Comparison of ENCODE assay signal across 11 cellular contexts in the genomic region with DNA sequence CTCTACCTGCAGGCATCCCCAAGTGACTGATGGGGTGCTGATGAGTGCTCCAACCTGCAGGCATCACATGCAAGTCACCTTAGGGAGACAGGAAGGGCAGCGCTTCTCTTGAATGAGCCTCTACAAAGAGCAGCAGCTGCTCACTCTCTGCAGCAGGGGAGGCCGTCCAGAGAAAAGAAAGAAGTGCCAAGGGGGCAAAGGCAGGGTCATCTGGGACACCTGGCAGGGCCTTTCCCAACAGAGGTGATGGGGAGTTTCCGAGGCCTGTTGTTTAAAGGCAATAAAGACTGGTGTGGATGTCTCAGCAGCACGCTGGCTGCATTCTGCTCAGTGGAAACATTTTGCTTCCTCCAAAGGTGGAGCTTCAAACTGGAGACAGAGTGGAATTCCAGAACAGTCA.
DNase-seq lines count a peak whose midpoint lies in the region; ATAC-seq and TF ChIP-seq lines count a peak whose summit lies in the region.
"Had no signal": no experiment of that assay in that cellular context is flagged by ENCODE, and none has a peak within 500 bp of the region (broad histone marks: within the 10 kb centered on the region; RNA-seq: fewer than 3 reads in every experiment).

No MANE protein-coding gene starts in this region.

- no peak overlapping the region for H3K4me3 ChIP-seq in Peyer's patch
- no peak overlapping the region for H3K4me3 ChIP-seq in esophagus squamous epithelium
- H3K4me3 ChIP-seq in thyroid gland (replicated peaks in 1 of 3) = no peak overlapping the region
- H3K4me3 ChIP-seq: BLaER1 treated with 17β-estradiol and CSF1 and Interleukin-3, amounts not matched to agents 10 nM and 100 nM had no signal

- TF ChIP-seq POLR2A in Peyer's patch (IDR thresholded peaks at IDR 0.05) (no peak), esophagus squamous epithelium (IDR thresholded peaks at IDR 0.05) (no peak), thyroid gland (IDR thresholded peaks at IDR 0.05) (no peak)

- H3K4me1 ChIP-seq in Peyer's patch (peaks cover 0 to 88% (median 32%) of the 10 kb centered on the region in 4 donors), esophagus squamous epithelium (peaks cover 3 to 66% (median 24%) of the 10 kb centered on the region in 3 donors), thyroid gland (peaks cover 48 to 71% of the 10 kb centered on the region in 2 donors)

- peak overlapping the region; percentile 61 to 88 (median 68) for H3K27ac ChIP-seq in Peyer's patch
- peak overlapping the region in 3 of 4 donors; percentile 47 to 65 (median 48) for H3K27ac ChIP-seq in esophagus squamous epithelium
- H3K27ac ChIP-seq in thyroid gland = peak overlapping the region in 2 of 3 donors; percentile 8 to 84
- H3K27ac ChIP-seq: BLaER1 treated with 17β-estradiol and CSF1 and Interleukin-3, amounts not matched to agents 10 nM and 100 nM had no signal

- WGBS in esophagus squamous epithelium, 2 donors = 64 to 86% methylated on average over 2 to 4 of the region's 4 CpGs
- 57 to 63% methylated on average over 4 of the region's 4 CpGs for WGBS in thyroid gland, 2 donors

- intact Hi-C loops in esophagus squamous epithelium (cut with DNase I) (no loop called here), thyroid gland (cut with DNase I) (no loop called here)

- no peak for ATAC-seq in GM19328 (IDR thresholded peaks at IDR 0.05; ENCODE audit: unreplicated experiment)
- no peak for ATAC-seq in GM19395 (IDR thresholded peaks at IDR 0.05; ENCODE audit: unreplicated experiment)

- H3K36me3 ChIP-seq in Peyer's patch (peaks cover 0 to 10% (median 0%) of the 10 kb centered on the region in 3 donors), esophagus squamous epithelium (peaks cover 0 to 22% (median 0%) of the 10 kb centered on the region in 3 donors), thyroid gland (no peaks in the 10 kb centered on the region)

- TF ChIP-seq CTCF in Peyer's patch (IDR thresholded peaks at IDR 0.05) (no peak), esophagus squamous epithelium (IDR thresholded peaks at IDR 0.05) (no peak), thyroid gland (IDR thresholded peaks at IDR 0.05) (no peak)

- H3K27me3 ChIP-seq in Peyer's patch (no peaks in the 10 kb centered on the region), esophagus squamous epithelium (no peaks in the 10 kb centered on the region), thyroid gland (no peaks in the 10 kb centered on the region)
- H3K27me3 ChIP-seq: BLaER1 treated with 17β-estradiol and CSF1 and Interleukin-3, amounts not matched to agents 10 nM and 100 nM had no signal

- DNase-seq in activated naive CD4-positive, alpha-beta T cell treated with Interleukin-2 at 50 U/mL for 16 hours = peak; percentile 37
- no peak for DNase-seq in activated naive CD4-positive, alpha-beta T cell (lab: John Stamatoyannopoulos, UW)
- DNase-seq in Peyer's patch = peak in 2 of 3 donors; percentile 73 to 78
- DNase-seq in esophagus squamous epithelium (lab: John Stamatoyannopoulos, UW) = no peak
- DNase-seq in thyroid gland = no peak
- no peak for DNase-seq in GOT3 (lab: John Stamatoyannopoulos, UW)
- DNase-seq: NCI-H1105; stimulated activated CD4-positive, alpha-beta T cell treated with anti-CD3 and anti-CD28 coated beads, Interleukin-1b, Interleukin-23, amount 100 ng/mL, for 48 hours had no signal

- H3K9me3 ChIP-seq in Peyer's patch (no peaks in the 10 kb centered on the region), esophagus squamous epithelium (no peaks in the 10 kb centered on the region), thyroid gland (no peaks in the 10 kb centered on the region)

Comparison
In these comparisons a context has a peak if more than half of its experiments do, and no peak if none do; other contexts are left out.
1. DNase-seq: peak in activated naive CD4-positive, alpha-beta T cell treated with Interleukin-2 at 50 U/mL for 16 hours (single experiment) and Peyer's patch (2 of 3); none in activated naive CD4-positive, alpha-beta T cell (0 of 4), esophagus squamous epithelium (single experiment), thyroid gland (0 of 2) and GOT3 (single experiment).
2. Peak in every context shown above with its lines, with median percentiles within 50 percentile points of each other: H3K27ac ChIP-seq.